ENCODE assay signal across 11 cellular contexts in genomic region chr4:29423836-29424721, GRCh38.
DNase-seq lines count a peak whose midpoint lies in the region; ATAC-seq and TF ChIP-seq lines count a peak whose summit lies in the region.
"Had no signal": no experiment of that assay in that cellular context is flagged by ENCODE, and none has a peak within 500 bp of the region (broad histone marks: within the 10 kb centered on the region; RNA-seq: fewer than 3 reads in every experiment).

No MANE protein-coding gene starts in this region.

- TF ChIP-seq CTCF in AG10803 (conservative IDR thresholded peaks at IDR 0.05; ENCODE audit: low read length) (no peak), mammary epithelial cell (conservative IDR thresholded peaks at IDR 0.05 in 1 of 2, IDR thresholded peaks at IDR 0.05 in 1 of 2; ENCODE audit: extremely low read depth in 1 of 2, insufficient read depth in 1 of 2, low read depth in 1 of 2, low read length in 2 of 2) (no peak)

- intact Hi-C loops in mammary epithelial cell (cut with micrococcal nuclease), result no loop called here

- H3K9ac ChIP-seq in mammary epithelial cell (ENCODE audit: insufficient read depth, low read length) (no peak overlapping the region), mesendoderm (ENCODE audit: low read length) (no peak overlapping the region)

- CTCF ChIA-PET in mammary epithelial cell (lab: Charles Lee; ENCODE audit: low non-redundant PET), result no interaction called here

- DNase-seq in AG10803 (ENCODE audit: low read depth) (peak; percentile 25), M059J (ENCODE audit: low read depth) (peak; percentile 74), mammary epithelial cell (peak; percentile 63), mesendoderm (peak; percentile 33), cerebellar cortex (ENCODE audit: low spot score) (no peak), GDM1 (lab: John Stamatoyannopoulos, UW) (no peak), NCI-H774 (lab: John Stamatoyannopoulos, UW) (no peak)
- DNase-seq: activated naive CD4-positive, alpha-beta T cell treated with anti-CD3 and anti-CD28 coated beads, Interleukin-2, amount 50 U/mL, for 16 hours; Caco-2; NCI-H1417 had no signal

- H3K9me3 ChIP-seq in mammary epithelial cell (replicated peaks; ENCODE audit: insufficient read depth, low read length), result no peaks in the 10 kb centered on the region
- H3K9me3 ChIP-seq: Caco-2 had no signal

- no peak overlapping the region for H3K18ac ChIP-seq in mesendoderm (ENCODE audit: low read length)

- H3K79me2 ChIP-seq in mammary epithelial cell (ENCODE audit: insufficient read depth, low read length) (no peaks in the 10 kb centered on the region), mesendoderm (ENCODE audit: control insufficient read depth, insufficient read depth, low read length) (no peaks in the 10 kb centered on the region)

- H3K4me3 ChIP-seq in AG10803 (ENCODE audit: low read length) (no peak overlapping the region), mammary epithelial cell (replicated peaks in 1 of 3; ENCODE audit: insufficient read depth in 1 of 3, low read depth in 2 of 3, low read length in 3 of 3) (no peak overlapping the region), mesendoderm (ENCODE audit: low read length) (no peak overlapping the region)

- H3K27ac ChIP-seq in mammary epithelial cell (ENCODE audit: insufficient read depth, low read depth, low read length) (no peak overlapping the region), mesendoderm (ENCODE audit: low read depth, low read length) (no peak overlapping the region)

- no peak overlapping the region for H3K4me2 ChIP-seq in mammary epithelial cell (ENCODE audit: insufficient read depth, low read depth, low read length)
- no peak overlapping the region for H3K4me2 ChIP-seq in mesendoderm (ENCODE audit: low read length)

- H2AK5ac ChIP-seq in mesendoderm (ENCODE audit: low read length), result no peak overlapping the region

- no peak overlapping the region for H2BK120ac ChIP-seq in mesendoderm (ENCODE audit: low read depth, low read length)

- no peak overlapping the region for H4K5ac ChIP-seq in mesendoderm (ENCODE audit: low read length)

- no peak overlapping the region for H4K8ac ChIP-seq in mesendoderm (ENCODE audit: low read depth, low read length)

- H3K4me1 ChIP-seq in mammary epithelial cell (ENCODE audit: insufficient read depth, low read length) (no peaks in the 10 kb centered on the region), mesendoderm (ENCODE audit: control insufficient read depth, low read depth, low read length) (no peaks in the 10 kb centered on the region)
- H3K4me1 ChIP-seq: Caco-2 had no signal

- no peak overlapping the region for H2BK5ac ChIP-seq in mesendoderm (ENCODE audit: low read length)

- H3K36me3 ChIP-seq in mammary epithelial cell (ENCODE audit: insufficient read depth, low read length), result no peaks in the 10 kb centered on the region
- no peaks in the 10 kb centered on the region for H3K36me3 ChIP-seq in mesendoderm (ENCODE audit: control insufficient read depth, insufficient read depth, low read length)

- BruUV-seq in mammary epithelial cell (replicated peaks; lab: Mats Ljungman, UMichigan), result no TSS peak

- no peak overlapping the region for H3K56ac ChIP-seq in mesendoderm (ENCODE audit: low read length)

- H2BK15ac ChIP-seq in mesendoderm (replicated peaks; ENCODE audit: low read depth), result no peak overlapping the region

- dilution Hi-C loops in mammary epithelial cell (cut with HindIII; ENCODE audit: low sequenced_read_pairs), result no loop called here

- H4K20me1 ChIP-seq in mammary epithelial cell (ENCODE audit: insufficient read depth, low read length), result no peaks in the 10 kb centered on the region

- H3K27me3 ChIP-seq in mammary epithelial cell (ENCODE audit: insufficient read depth, low read length) (no peaks in the 10 kb centered on the region), mesendoderm (ENCODE audit: insufficient read depth, low read length, poor library complexity) (no peaks in the 10 kb centered on the region)

- H3K23ac ChIP-seq in mesendoderm (ENCODE audit: low read length), result no peak overlapping the region

- H3K79me1 ChIP-seq in mesendoderm (ENCODE audit: low read length), result no peaks in the 10 kb centered on the region

- ATAC-seq in GM18861 (IDR thresholded peaks at IDR 0.05; ENCODE audit: unreplicated experiment), result no peak

- no peak overlapping the region for H2AFZ ChIP-seq in mammary epithelial cell (ENCODE audit: low read depth, low read length)

- WGBS in mammary epithelial cell (ENCODE audit: low coverage, missing lambda C conversion rate), result 49% methylated on average over 7 of the region's 7 CpGs
- no CpG with 5 or more reads among the region's 7 CpGs for WGBS in mesendoderm (ENCODE audit: extremely low coverage, insufficient coverage, low lambda C conversion rate)

- H3K4ac ChIP-seq in mesendoderm (ENCODE audit: low read depth, low read length), result no peak overlapping the region

- in situ Hi-C loops in mammary epithelial cell (cut with MboI; ENCODE audit: low sequenced_read_pairs in 2 of 2), result no loop called here

Comparison
In these comparisons a context has a peak if more than half of its experiments do, and no peak if none do; other contexts are left out.
1. DNase-seq: peak in AG10803 (single experiment), M059J (single experiment), mammary epithelial cell (single experiment) and mesendoderm (single experiment); none in cerebellar cortex (single experiment), GDM1 (single experiment) and NCI-H774 (single experiment).